23 cellular contexts compared by ENCODE assay signal in the genomic region with DNA sequence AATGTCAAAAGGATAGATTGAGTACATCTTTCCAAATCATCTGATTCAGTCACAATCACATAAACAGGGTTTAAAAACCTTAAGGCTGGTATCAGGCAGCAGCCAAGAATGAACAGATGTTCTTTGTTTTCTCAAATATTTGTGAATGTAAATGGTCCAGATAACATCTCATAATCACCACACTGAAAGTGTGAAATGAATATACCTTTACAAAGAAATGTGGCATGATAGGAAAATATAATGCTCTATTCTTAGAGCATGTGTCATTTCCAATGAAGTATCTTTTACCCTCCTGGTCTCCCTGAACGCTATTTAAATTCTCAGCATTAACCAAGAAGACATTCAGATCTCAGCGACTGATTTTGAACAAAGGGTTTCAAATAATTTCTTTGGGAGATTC. TPM values are rescaled to one million over a fixed set of nuclear protein-coding genes. Genes with fewer than 3 reads are reported as not detected.
"Had no signal": no experiment of that assay in that cellular context is flagged by ENCODE, and none has a peak within 500 bp of the region (broad histone marks: within the 10 kb centered on the region; RNA-seq: fewer than 3 reads in every experiment).

No MANE protein-coding gene starts in this region.

- H3K9me3 Mint-ChIP-seq: activated CD4-positive, alpha-beta memory T cell treated with anti-CD3 and anti-CD28 coated beads, Interleukin-2, amount 10 ng/mL, durations not matched to agents 7 days and 5 days had no signal

- DNase-seq: activated CD4-positive, alpha-beta memory T cell treated with anti-CD3 and anti-CD28 coated beads, Interleukin-2, amount 10 ng/mL, durations not matched to agents 7 days and 5 days; activated CD4-positive, alpha-beta T cell treated with anti-CD3 and anti-CD28 coated beads for 4 hours; activated naive CD4-positive, alpha-beta T cell treated with anti-CD3 and anti-CD28 coated beads, Interleukin-2, amount 50 U/mL, for 16 hours; amniotic stem cell; caudate nucleus; colonic mucosa; left lung; mucosa of descending colon; naive thymus-derived CD8-positive, alpha-beta T cell; nucleus accumbens; posterior cingulate gyrus; small intestine; SW 1271 had no signal

- H3K4me2 ChIP-seq: hepatocyte had no signal

- ATAC-seq: activated T-helper 17 cell treated with anti-CD3 and anti-CD28 coated beads, Interleukin-2, amount 50 U/mL, for 72 hours; esophagus mucosa; left lung; mucosa of descending colon; naive thymus-derived CD8-positive, alpha-beta T cell; WTC11 had no signal

- H3K36me3 ChIP-seq: colonic mucosa, left lung, right atrium auricular region, thoracic aorta had no signal

- H3K4me3 ChIP-seq: colonic mucosa, hepatocyte, left lung, mucosa of descending colon, right atrium auricular region, thoracic aorta had no signal

- H3K27me3 ChIP-seq: colonic mucosa, hepatocyte, right atrium auricular region had no signal

- H3K9me3 ChIP-seq: colonic mucosa, left lung, mucosa of descending colon, right atrium auricular region, thoracic aorta had no signal

- H3K4me1 ChIP-seq: colonic mucosa, left lung had no signal

- FAIRE-seq: keratinocyte, small intestine, TTC549 had no signal

- H3K4me1 Mint-ChIP-seq: activated CD4-positive, alpha-beta memory T cell treated with anti-CD3 and anti-CD28 coated beads, Interleukin-2, amount 10 ng/mL, durations not matched to agents 7 days and 5 days; activated T-helper 17 cell treated with anti-CD3 and anti-CD28 coated beads, Interleukin-2, amount 50 U/mL, for 72 hours; naive thymus-derived CD8-positive, alpha-beta T cell had no signal

- H3K27ac ChIP-seq: colonic mucosa, hepatocyte, left lung, thoracic aorta had no signal

- H2AFZ ChIP-seq: hepatocyte had no signal

- H3K4me3 Mint-ChIP-seq: activated CD4-positive, alpha-beta memory T cell treated with anti-CD3 and anti-CD28 coated beads, Interleukin-2, amount 10 ng/mL, durations not matched to agents 7 days and 5 days; activated T-helper 17 cell treated with anti-CD3 and anti-CD28 coated beads, Interleukin-2, amount 50 U/mL, for 72 hours; naive thymus-derived CD8-positive, alpha-beta T cell; WTC11 had no signal

- H3K27ac Mint-ChIP-seq: activated CD4-positive, alpha-beta memory T cell treated with anti-CD3 and anti-CD28 coated beads, Interleukin-2, amount 10 ng/mL, durations not matched to agents 7 days and 5 days; activated T-helper 17 cell treated with anti-CD3 and anti-CD28 coated beads, Interleukin-2, amount 50 U/mL, for 72 hours; naive thymus-derived CD8-positive, alpha-beta T cell; WTC11 had no signal

RNA-seq across cellular contexts. Expression of a gene that starts 8.8 kb away (rescaled TPM):
- total RNA-seq: activated CD4-positive, alpha-beta memory T cell treated with anti-CD3 and anti-CD28 coated beads, Interleukin-2, amount 10 ng/mL, durations not matched to agents 7 days and 5 days; activated T-helper 17 cell treated with anti-CD3 and anti-CD28 coated beads, Interleukin-2, amount 50 U/mL, for 72 hours; naive thymus-derived CD8-positive, alpha-beta T cell; T-helper 2 cell treated with Interferon-gamma antibody and Interleukin-4, amounts not matched to agents 100 ng/mL and 5 ng/mL, for 36 hours had no signal
- polyA plus RNA-seq: keratinocyte; naive thymus-derived CD8-positive, alpha-beta T cell had no signal

RNA-seq across cellular contexts. Expression of a gene that starts 49.3 kb away (rescaled TPM):
- total RNA-seq: activated CD4-positive, alpha-beta memory T cell treated with anti-CD3 and anti-CD28 coated beads, Interleukin-2, amount 10 ng/mL, durations not matched to agents 7 days and 5 days; activated T-helper 17 cell treated with anti-CD3 and anti-CD28 coated beads, Interleukin-2, amount 50 U/mL, for 72 hours; colonic mucosa; esophagus mucosa; left lung; mucosa of descending colon; naive thymus-derived CD8-positive, alpha-beta T cell; T-helper 2 cell treated with Interferon-gamma antibody and Interleukin-4, amounts not matched to agents 100 ng/mL and 5 ng/mL, for 36 hours; thoracic aorta; ureter had no signal
- polyA plus RNA-seq: hepatocyte; keratinocyte; naive thymus-derived CD8-positive, alpha-beta T cell had no signal
